In genomic region chrX:153793291-153793690, GRCh38 we compare ENCODE assay signal across 8 cellular contexts. TPM values are rescaled to one million over a fixed set of nuclear protein-coding genes. Genes with fewer than 3 reads are reported as not detected.
DNase-seq lines count a peak whose midpoint lies in the region; ATAC-seq and TF ChIP-seq lines count a peak whose summit lies in the region.

No MANE protein-coding gene starts in this region.

- H3K36me3 ChIP-seq in osteoblast (ENCODE audit: insufficient read depth, low read length), result peaks cover 6% of the 10 kb centered on the region

- TF ChIP-seq CTCF in endothelial cell (IDR thresholded peaks at IDR 0.05; ENCODE audit: unreplicated experiment) (no peak), osteoblast (IDR thresholded peaks at IDR 0.05; ENCODE audit: extremely low read depth, low read depth, low read length) (no peak)

- H3K4me1 Mint-ChIP-seq in endothelial cell (ENCODE audit: unreplicated experiment), result peaks cover 5% of the 10 kb centered on the region

- H2AFZ ChIP-seq in osteoblast (ENCODE audit: low read length), result peak overlapping the region; percentile 49

- H4K20me1 ChIP-seq in osteoblast (ENCODE audit: insufficient read depth, low read length), result peaks cover 29% of the 10 kb centered on the region

- no peak for ATAC-seq in HG03025 (IDR thresholded peaks at IDR 0.05; ENCODE audit: low FRiP score, unreplicated experiment)
- ATAC-seq in GM18909 (IDR thresholded peaks at IDR 0.05; ENCODE audit: poor library complexity, unreplicated experiment), result no peak
- ATAC-seq in GM21367 (IDR thresholded peaks at IDR 0.05; ENCODE audit: unreplicated experiment), result no peak

- peaks cover 71% of the 10 kb centered on the region for H3K79me2 ChIP-seq in osteoblast (ENCODE audit: insufficient read depth, low read length)

- peak overlapping the region; percentile 81 for H3K27ac Mint-ChIP-seq in endothelial cell (ENCODE audit: unreplicated experiment)

- no peaks in the 10 kb centered on the region for H3K36me3 Mint-ChIP-seq in endothelial cell (ENCODE audit: low read depth, unreplicated experiment)

- DNase-seq in EH (ENCODE audit: low read depth) (peak; percentile 11), OCI-M1 (lab: John Stamatoyannopoulos, UW) (peak; percentile 46), endothelial cell (ENCODE audit: low spot score) (no peak), osteoblast (ENCODE audit: insufficient read length, low spot score, missing footprints) (no peak)
- no peak for DNase-seq in activated CD4-positive, alpha-beta T cell treated with anti-CD3 and anti-CD28 coated beads for 1 hour

- H3K27me3 ChIP-seq in osteoblast (ENCODE audit: insufficient read depth, low read length), result no peaks in the 10 kb centered on the region

- H3K4me2 ChIP-seq in osteoblast (ENCODE audit: insufficient read depth, low read length), result peak overlapping the region; percentile 81

- H3K9me3 ChIP-seq in osteoblast (ENCODE audit: low read depth, low read length), result no peaks in the 10 kb centered on the region

- H3K4me3 ChIP-seq in osteoblast (ENCODE audit: insufficient read depth, low read length), result peak overlapping the region; percentile 79

- peak overlapping the region; percentile 90 for H3K27ac ChIP-seq in osteoblast (ENCODE audit: low read depth, low read length)

- no peaks in the 10 kb centered on the region for H3K9me3 Mint-ChIP-seq in endothelial cell (ENCODE audit: unreplicated experiment)

- peaks cover 3% of the 10 kb centered on the region for H3K27me3 Mint-ChIP-seq in endothelial cell (ENCODE audit: unreplicated experiment)

- H3K4me1 ChIP-seq in osteoblast (ENCODE audit: insufficient read depth, low read length), result peaks cover 13% of the 10 kb centered on the region

- peak overlapping the region; percentile 92 for H3K4me3 Mint-ChIP-seq in endothelial cell (ENCODE audit: unreplicated experiment)

RNA-seq across cellular contexts. Expression of gene IDH3G, which starts 0.9 kb away (rescaled TPM):
- total RNA-seq in endothelial cell (ENCODE audit: unreplicated experiment) (43.3 TPM), osteoblast (40.2 and 42.7 TPM in 2 replicates)

RNA-seq across cellular contexts. Expression of gene SSR4, which starts 1.2 kb away (rescaled TPM):
- total RNA-seq in endothelial cell (ENCODE audit: unreplicated experiment) (243 TPM), osteoblast (156 and 172 TPM in 2 replicates)

RNA-seq across cellular contexts. Expression of gene SRPK3, which starts 12.4 kb away (rescaled TPM):
- total RNA-seq in endothelial cell (ENCODE audit: unreplicated experiment) (0.18 TPM), osteoblast (0.36 TPM in 1 of 2 replicates, not detected in the other)

RNA-seq across cellular contexts. Expression of gene PLXNB3, which starts 29.2 kb away (rescaled TPM):
- total RNA-seq in endothelial cell (ENCODE audit: unreplicated experiment) (11.2 TPM), osteoblast (2.7 and 4.3 TPM in 2 replicates)

RNA-seq across cellular contexts. Expression of gene PDZD4, which starts 37.1 kb away (rescaled TPM):
- total RNA-seq in endothelial cell (ENCODE audit: unreplicated experiment) (2.6 TPM), osteoblast (under 0.01 TPM in 2 replicates)

Comparison
In these comparisons a context has a peak if more than half of its experiments do, and no peak if none do; other contexts are left out.
1. DNase-seq: peak in EH (single experiment) and OCI-M1 (single experiment); none in endothelial cell (single experiment), osteoblast (single experiment) and activated CD4-positive, alpha-beta T cell treated with anti-CD3 and anti-CD28 coated beads for 1 hour (single experiment).